In the genomic region with DNA sequence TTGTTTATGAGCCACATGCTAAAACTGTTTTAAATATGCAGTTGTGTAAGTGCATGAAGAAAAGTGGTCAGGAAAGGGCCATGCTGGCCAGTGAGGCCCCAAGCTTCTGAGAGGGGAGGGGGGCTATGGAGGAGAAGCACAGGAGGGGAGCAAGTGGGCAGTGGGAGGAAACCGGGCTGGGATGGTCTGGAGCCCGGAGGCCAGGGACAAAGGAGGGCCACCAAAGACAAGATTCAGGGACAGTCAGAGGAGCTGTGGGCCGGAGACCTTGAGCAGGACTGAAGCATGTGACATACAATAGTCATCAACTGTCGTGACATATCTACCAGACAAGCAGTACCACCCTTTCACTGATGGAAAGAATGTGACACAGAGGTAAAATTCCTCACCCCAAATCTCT, we compare ENCODE assay signal across 8 cellular contexts.
"Had no signal": no experiment of that assay in that cellular context is flagged by ENCODE, and none has a peak within 500 bp of the region (broad histone marks: within the 10 kb centered on the region; RNA-seq: fewer than 3 reads in every experiment).

No MANE protein-coding gene starts in this region.

- H3K4me3 ChIP-seq: GM23248, HAP-1 had no signal

- H3K4me1 ChIP-seq: HAP-1 had no signal

- H3K9me3 ChIP-seq: HAP-1 had no signal

- H3K27ac ChIP-seq: GM23248, HL-60 had no signal

- H3K36me3 ChIP-seq: HAP-1 had no signal

- ATAC-seq: HCT116, HepG2 had no signal

- DNase-seq: GM23248, GOT3, H7, HFFc6 had no signal
